8 cellular contexts compared by ENCODE assay signal in the genomic region with DNA sequence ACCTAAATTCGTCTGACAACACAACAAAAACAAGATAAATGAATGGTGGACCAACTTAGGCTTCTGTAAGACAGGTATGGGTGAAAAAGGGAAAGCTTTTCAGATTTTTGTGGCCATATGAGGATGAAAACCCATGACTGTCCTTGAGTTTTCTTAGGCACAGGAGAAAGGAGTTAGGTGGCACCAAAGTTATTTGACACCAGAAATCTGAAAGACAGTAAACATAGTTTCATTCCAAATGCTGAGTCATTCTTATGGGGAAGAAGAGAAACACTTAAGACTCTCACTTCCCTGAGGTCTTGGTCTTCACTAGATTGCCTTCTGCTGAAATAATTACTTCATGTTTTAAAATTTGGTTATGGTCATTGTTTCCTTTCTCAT. TPM values are rescaled to one million over a fixed set of nuclear protein-coding genes. Genes with fewer than 3 reads are reported as not detected.
DNase-seq lines count a peak whose midpoint lies in the region; ATAC-seq, FAIRE-seq and TF ChIP-seq lines count a peak whose summit lies in the region.

No MANE protein-coding gene starts in this region.

- no TSS peak for BruUV-seq in GM12878 (replicated peaks; lab: Mats Ljungman, UMichigan)

- H2AFZ ChIP-seq in GM12878 (ENCODE audit: control insufficient read depth, low read depth, low read length), result peak overlapping the region; percentile 52

- no peaks in the 10 kb centered on the region for H3K36me3 ChIP-seq in GM12878 (ENCODE audit: control insufficient read depth in 2 of 2, insufficient read depth in 2 of 2, low read length in 1 of 2)
- no peaks in the 10 kb centered on the region for H3K36me3 ChIP-seq in psoas muscle (ENCODE audit: insufficient read depth in 1 of 2, low read depth in 1 of 2)
- H3K36me3 ChIP-seq in effector memory CD4-positive, alpha-beta T cell (ENCODE audit: control insufficient read depth, insufficient read depth, low read length), result no peaks in the 10 kb centered on the region
- no peaks in the 10 kb centered on the region for H3K36me3 ChIP-seq in ovary

- H3K4me2 ChIP-seq in GM12878 (ENCODE audit: control insufficient read depth, insufficient read depth), result peak overlapping the region; percentile 64

- no peaks in the 10 kb centered on the region; the same call in 1 of the 2 replicates for H3K79me2 ChIP-seq in GM12878 (ENCODE audit: control insufficient read depth, insufficient read depth, low read length)

- H3K27ac ChIP-seq in GM12878 (ENCODE audit: control insufficient read depth, insufficient read depth) (peak overlapping the region; percentile 83), psoas muscle (peak overlapping the region; percentile 100), ovary (peak overlapping the region in 1 of 2 donors; percentile 38)
- no peak overlapping the region for H3K27ac ChIP-seq in effector memory CD4-positive, alpha-beta T cell (ENCODE audit: insufficient read depth, low read length, poor library complexity, severe bottlenecking)

- TF ChIP-seq EP300 in GM12878 (IDR thresholded peaks at IDR 0.05; ENCODE audit: borderline replicate concordance in 1 of 2, control insufficient read depth in 1 of 2, low read depth in 2 of 2, low read length in 2 of 2) (peak; percentile 39 to 62; a peak in 2 of 4 replicates), ovary (IDR thresholded peaks at IDR 0.05) (no peak)

- TF ChIP-seq CTCF in GM12878 (IDR thresholded peaks at IDR 0.05 in 2 of 3, conservative IDR thresholded peaks at IDR 0.05 in 1 of 3; ENCODE audit: control insufficient read depth in 2 of 3, extremely low read depth in 1 of 3, insufficient read depth in 1 of 3, low read depth in 3 of 3, low read length in 3 of 3), result no peak
- TF ChIP-seq CTCF in psoas muscle (IDR thresholded peaks at IDR 0.05), result no peak
- TF ChIP-seq CTCF in ovary (IDR thresholded peaks at IDR 0.05), result no peak

- H3K4me3 ChIP-seq in GM12878 (peak overlapping the region; percentile 29; the same call in 1 of the 2 replicates), psoas muscle (peak overlapping the region; percentile 27), ovary (no peak overlapping the region)
- no peak overlapping the region for H3K4me3 ChIP-seq in effector memory CD4-positive, alpha-beta T cell (ENCODE audit: insufficient read depth, low read depth, low read length, poor library complexity, severe bottlenecking)

- H4K20me1 ChIP-seq in GM12878 (ENCODE audit: control insufficient read depth, insufficient read depth), result no peaks in the 10 kb centered on the region

- H3K27me3 ChIP-seq in GM12878 (replicated peaks in 1 of 2; ENCODE audit: control insufficient read depth in 2 of 2, insufficient read depth in 2 of 2, low read length in 1 of 2) (no peaks in the 10 kb centered on the region), psoas muscle (ENCODE audit: insufficient read depth in 3 of 3, low read length in 2 of 3) (no peaks in the 10 kb centered on the region), ovary (no peaks in the 10 kb centered on the region)
- no peaks in the 10 kb centered on the region for H3K27me3 ChIP-seq in effector memory CD4-positive, alpha-beta T cell (replicated peaks; ENCODE audit: control insufficient read depth, insufficient read depth, low read length, poor library complexity, severe bottlenecking)

- FAIRE-seq in H54 (lab: Jason Lieb, UNC), result peak; percentile 96
- peak; percentile 93 for FAIRE-seq in GM12878 (lab: Jason Lieb, UNC)

- TF ChIP-seq POLR2A in GM18505 (IDR thresholded peaks at IDR 0.05; ENCODE audit: borderline replicate concordance, extremely low read depth, insufficient read depth, insufficient read length) (no peak), H54 (IDR thresholded peaks at IDR 0.05; ENCODE audit: low read depth, low read length) (no peak), GM12878 (IDR thresholded peaks at IDR 0.05; ENCODE audit: low read depth, low read length) (no peak), ovary (IDR thresholded peaks at IDR 0.05) (no peak)

- peak; percentile 48 for ATAC-seq in GM18505 (IDR thresholded peaks at IDR 0.05; ENCODE audit: unreplicated experiment)
- peak; percentile 68 for ATAC-seq in GM12878
- ATAC-seq in psoas muscle, result peak in 3 of 4 donors; percentile 43 to 55 (median 46)

- SMC1A ChIA-PET in GM12878 (lab: Charles Lee; ENCODE audit: uncharacterized antibody, unreplicated experiment), result interaction anchor here (0.7 to 7.7 kb wide), 32 partner anchors 7 to 763 kb away, joined by 3 to 58 read pairs (median 5); no protein-coding TSS in a partner anchor

- in situ Hi-C loops in GM12878 (cut with MboI), result no loop called here

- TF ChIP-seq RAD21 in GM12878 (IDR thresholded peaks at IDR 0.05; ENCODE audit: insufficient read depth, low read depth, low read length), result peak; percentile 22; the same call in 1 of the 2 replicates

- DNase-seq in H54 (ENCODE audit: insufficient read length, low spot score) (no peak), Kasumi-1 (lab: John Stamatoyannopoulos, UW) (peak; percentile 38 to 39), GM12878 (ENCODE audit: low read depth, low spot score) (peak; percentile 75), psoas muscle (no peak), ovary (no peak), OCI-M2 (lab: John Stamatoyannopoulos, UW; ENCODE audit: unreplicated experiment) (no peak)
- no peak for DNase-seq in effector memory CD4-positive, alpha-beta T cell

- intact Hi-C loops in GM12878 (cut with micrococcal nuclease; ENCODE audit: unreplicated experiment), result loop anchor here (1.0 kb wide), 2 partner anchors 30 to 98 kb away; no protein-coding TSS in a partner anchor
- intact Hi-C loops in psoas muscle (cut with DNase I), result no loop called here
- intact Hi-C loops in ovary (cut with DNase I), result loop anchor here in 2 of 4 donors (10.0 kb wide), 1 partner anchor 96 kb away; a partner anchor contains a TSS

- H3K4me1 ChIP-seq in GM12878 (ENCODE audit: control insufficient read depth, insufficient read depth, low read length) (peaks cover 31% of the 10 kb centered on the region), psoas muscle (peaks cover 42% of the 10 kb centered on the region), ovary (ENCODE audit: insufficient read depth) (peaks cover 2% of the 10 kb centered on the region)
- peaks cover 5% of the 10 kb centered on the region for H3K4me1 ChIP-seq in effector memory CD4-positive, alpha-beta T cell (ENCODE audit: control insufficient read depth, insufficient read depth, low read length, poor library complexity, severe bottlenecking)

- POLR2A ChIA-PET in GM12878 (lab: Charles Lee), result interaction anchor here (0.7 to 2.9 kb wide), 10 partner anchors 8 to 133 kb away, joined by 3 to 12 read pairs (median 3); no protein-coding TSS in a partner anchor

- RAD21 ChIA-PET in GM12878 (lab: Charles Lee; ENCODE audit: unreplicated experiment), result interaction anchor here (0.8 to 2.8 kb wide), 10 partner anchors 10 to 158 kb away, joined by 3 to 13 read pairs (median 8); no protein-coding TSS in a partner anchor

- H3K9me3 ChIP-seq in GM12878 (replicated peaks; ENCODE audit: control insufficient read depth, insufficient read depth, low read length) (no peaks in the 10 kb centered on the region), psoas muscle (no peaks in the 10 kb centered on the region), ovary (no peaks in the 10 kb centered on the region)
- H3K9me3 ChIP-seq in effector memory CD4-positive, alpha-beta T cell (ENCODE audit: control insufficient read depth, low read length), result no peaks in the 10 kb centered on the region

- CTCF ChIA-PET in GM12878 (lab: Yijun Ruan, JAX), result interaction anchor here (0.6 to 4.0 kb wide), 7 partner anchors 11 to 158 kb away, joined by 3 to 25 read pairs (median 6); no protein-coding TSS in a partner anchor

- no peak overlapping the region for H3K9ac ChIP-seq in GM12878 (ENCODE audit: control insufficient read depth, insufficient read depth, low read length)

- 0% methylated on average over 1 of the region's 1 CpG for WGBS in GM12878 (ENCODE audit: insufficient coverage, insufficient replicate concordance, low lambda C conversion rate, missing lambda C conversion rate)
- 52 to 92% (median 63%) methylated on average over 1 of the region's 1 CpG for WGBS in psoas muscle, 3 donors
- 76 to 82% (median 77%) methylated on average over 1 of the region's 1 CpG for WGBS in ovary, 3 donors

TF ChIP-seq in GM12878, 131 proteins besides CTCF, POLR2A, EP300 and RAD21 (continues in another document):
- TF ChIP-seq, protein P1, sequence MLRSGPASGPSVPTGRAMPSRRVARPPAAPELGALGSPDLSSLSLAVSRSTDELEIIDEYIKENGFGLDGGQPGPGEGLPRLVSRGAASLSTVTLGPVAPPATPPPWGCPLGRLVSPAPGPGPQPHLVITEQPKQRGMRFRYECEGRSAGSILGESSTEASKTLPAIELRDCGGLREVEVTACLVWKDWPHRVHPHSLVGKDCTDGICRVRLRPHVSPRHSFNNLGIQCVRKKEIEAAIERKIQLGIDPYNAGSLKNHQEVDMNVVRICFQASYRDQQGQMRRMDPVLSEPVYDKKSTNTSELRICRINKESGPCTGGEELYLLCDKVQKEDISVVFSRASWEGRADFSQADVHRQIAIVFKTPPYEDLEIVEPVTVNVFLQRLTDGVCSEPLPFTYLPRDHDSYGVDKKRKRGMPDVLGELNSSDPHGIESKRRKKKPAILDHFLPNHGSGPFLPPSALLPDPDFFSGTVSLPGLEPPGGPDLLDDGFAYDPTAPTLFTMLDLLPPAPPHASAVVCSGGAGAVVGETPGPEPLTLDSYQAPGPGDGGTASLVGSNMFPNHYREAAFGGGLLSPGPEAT (IDR thresholded peaks at IDR 0.05; ENCODE audit: low read depth), result peak; percentile 63; the same call in 1 of the 2 replicates

RNA-seq across cellular contexts. Expression of a gene that starts 5.2 kb away (rescaled TPM):
- total RNA-seq in GM12878 (2013; cell fraction: nucleolus; rRNA removed), result 64.3 and 66.5 TPM in 2 replicates
- total RNA-seq in GM12878 (2014; rRNA removed) (45.5 and 53.7 TPM in 2 replicates), GM12878 (2014; rRNA removed; fragmentation: Illumina TruSeq; extraction: Trizol) (61.6 and 62.5 TPM in 2 replicates), GM12878 (2021) (45.1 and 47.0 TPM in 2 replicates), psoas muscle (10 to 100 TPM; 16.3 to 86.6 (median 35.8) TPM), ovary (10 to 100 TPM; 22.2 to 61.7 (median 27.8) TPM)
- polyA plus RNA-seq in GM12878 (2011; ENCODE audit: low read depth), result 5.9 TPM
- polyA plus RNA-seq in GM12878 (2011; rRNA removed) (37.9 and 53.3 TPM in 2 replicates), GM12878 (2014; fragmentation: Illumina TruSeq; extraction: Trizol) (73.5 and 106 TPM in 2 replicates), GM12878 (2014; fragmentation: Nextera tagmentation; extraction: Ambion mirVana) (10 to 100 TPM; 10.0 to 10.5 TPM), GM12878 (2014; rRNA removed) (21.4 and 28.4 TPM in 2 replicates), GM12878 (2016; fragmentation: Nextera tagmentation; extraction: Ambion mirVana) (10 to 100 TPM; 41.8 to 49.5 TPM), psoas muscle (10 to 100 TPM in 1 of 3 donors, 1 to 10 TPM in 2; 6.3 to 24.0 (median 8.6) TPM), ovary (10 to 100 TPM in 1 of 2 donors, 1 to 10 TPM in 1; 6.7 to 13.8 TPM)
- polyA plus RNA-seq in GM12878 (2011; cell fraction: cytosol; rRNA removed), result 22.0 and 24.7 TPM in 2 replicates
- polyA plus RNA-seq in GM12878 (2011; cell fraction: nucleus; rRNA removed), result 33.9 and 42.6 TPM in 2 replicates
- polyA plus RNA-seq in GM12878 (2012), result 10.0 and 20.6 TPM in 2 replicates
- polyA minus RNA-seq in GM12878 (2011; rRNA and poly(A)+ RNA removed), result 106 and 134 TPM in 2 replicates
- polyA minus RNA-seq in GM12878 (2011; cell fraction: cytosol; rRNA and poly(A)+ RNA removed), result 32.6 and 40.4 TPM in 2 replicates
- 36.8 and 50.2 TPM in 2 replicates for polyA minus RNA-seq in GM12878 (2011; cell fraction: nucleus; rRNA and poly(A)+ RNA removed)

Comparison
In these comparisons a context has a peak if more than half of its experiments do, and no peak if none do; other contexts are left out.
1. DNase-seq: peak in Kasumi-1 (2 of 2) and GM12878 (single experiment); none in H54 (single experiment), psoas muscle (0 of 2), effector memory CD4-positive, alpha-beta T cell (0 of 3), ovary (0 of 5) and OCI-M2 (single experiment).
2. H3K4me3 ChIP-seq: peak in GM12878 (single experiment) and psoas muscle (single experiment); none in effector memory CD4-positive, alpha-beta T cell (single experiment) and ovary (single experiment).
3. Peak in every context shown above with its lines, with median percentiles within 50 percentile points of each other: ATAC-seq.